9 cellular contexts compared by ENCODE assay signal in the genomic region with DNA sequence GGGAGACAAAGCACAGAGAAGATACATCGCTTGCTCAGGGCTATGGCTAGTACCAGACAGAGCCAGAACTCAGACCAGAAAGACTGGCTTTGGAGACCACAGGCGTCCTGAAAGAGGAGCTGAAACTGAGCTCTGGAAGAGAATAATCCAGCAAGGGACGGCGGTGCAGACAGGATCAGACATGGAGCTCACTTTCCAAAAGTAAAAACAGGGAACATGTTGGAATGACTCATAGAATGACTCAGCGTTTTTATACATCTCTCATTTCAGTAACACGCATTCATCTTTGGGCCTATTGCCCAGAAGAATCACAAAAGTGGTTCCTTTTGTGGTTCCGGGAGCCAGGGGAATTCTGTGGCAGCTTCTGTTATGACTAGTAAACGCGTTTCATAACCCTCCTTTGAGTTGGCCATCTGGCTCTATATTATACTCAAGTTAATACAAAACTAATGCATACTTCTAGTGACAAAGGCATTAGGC.
A peak's percentile ranks its signal among the peaks of the same experiment; 100 is the strongest.
DNase-seq lines count a peak whose midpoint lies in the region; ATAC-seq and FAIRE-seq lines count a peak whose summit lies in the region.
"Had no signal": no experiment of that assay in that cellular context is flagged by ENCODE, and none has a peak within 500 bp of the region (broad histone marks: within the 10 kb centered on the region; RNA-seq: fewer than 3 reads in every experiment).

No MANE protein-coding gene starts in this region.

- ATAC-seq in GM18870 (IDR thresholded peaks at IDR 0.05; ENCODE audit: unreplicated experiment) (peak; percentile 93), HG02870 (IDR thresholded peaks at IDR 0.05; ENCODE audit: unreplicated experiment) (peak; percentile 74)

- DNase-seq in RCC 7860 (ENCODE audit: low spot score) (peak; percentile 81), foreskin melanocyte (peak; percentile 48), NCI-H2081 treated with DMSO at 0.1 percent for 48 hours (lab: John Stamatoyannopoulos, UW) (no peak), UCSD-AML1 (lab: John Stamatoyannopoulos, UW; ENCODE audit: unreplicated experiment) (no peak)
- DNase-seq in stimulated activated naive CD4-positive, alpha-beta T cell treated with Interleukin-2 at 50 U/mL for 16 hours (lab: John Stamatoyannopoulos, UW): no peak
- DNase-seq in activated CD4-positive, CD25-positive, alpha-beta regulatory T cell treated with anti-CD3 and anti-CD28 coated beads, Interleukin-2, amount 50 U/mL, for 72 hours: no peak

- FAIRE-seq in RCC 7860 (lab: Jason Lieb, UNC): peak; percentile 88
- FAIRE-seq: TTC549 had no signal

Comparison
In these comparisons a context has a peak if more than half of its experiments do, and no peak if none do; other contexts are left out.
1. DNase-seq: peak in RCC 7860 (single experiment) and foreskin melanocyte (single experiment); none in stimulated activated naive CD4-positive, alpha-beta T cell treated with Interleukin-2 at 50 U/mL for 16 hours (single experiment), NCI-H2081 treated with DMSO at 0.1 percent for 48 hours (single experiment), activated CD4-positive, CD25-positive, alpha-beta regulatory T cell treated with anti-CD3 and anti-CD28 coated beads, Interleukin-2, amount 50 U/mL, for 72 hours (single experiment) and UCSD-AML1 (single experiment).